In genomic region chr2:11376071-11376470, GRCh38 we compare ENCODE assay signal across 17 cellular contexts. TPM values are rescaled to one million over a fixed set of nuclear protein-coding genes. Genes with fewer than 3 reads are reported as not detected.
DNase-seq lines count a peak whose midpoint lies in the region; TF ChIP-seq lines count a peak whose summit lies in the region.
"Had no signal": no experiment of that assay in that cellular context is flagged by ENCODE, and none has a peak within 500 bp of the region (broad histone marks: within the 10 kb centered on the region; RNA-seq: fewer than 3 reads in every experiment).

No MANE protein-coding gene starts in this region.

- no peak overlapping the region for H3K27ac Mint-ChIP-seq in activated CD4-positive, alpha-beta memory T cell treated with anti-CD3 and anti-CD28 coated beads, Interleukin-2, amount 10 ng/mL, durations not matched to agents 7 days and 5 days
- H3K27ac Mint-ChIP-seq: dendritic cell treated with granulocyte-macrophage colony-stimulating factor and Interleukin-4, amounts not matched to agents 40 ng/mL and 50 ng/mL, for 4 days; naive thymus-derived CD4-positive, alpha-beta T cell; type B pancreatic cell had no signal

- H3K4me3 Mint-ChIP-seq in activated CD4-positive, alpha-beta memory T cell treated with anti-CD3 and anti-CD28 coated beads, Interleukin-2, amount 10 ng/mL, durations not matched to agents 7 days and 5 days, result no peak overlapping the region
- H3K4me3 Mint-ChIP-seq: dendritic cell treated with granulocyte-macrophage colony-stimulating factor and Interleukin-4, amounts not matched to agents 40 ng/mL and 50 ng/mL, for 4 days; naive thymus-derived CD4-positive, alpha-beta T cell; type B pancreatic cell had no signal

- H3K9me3 ChIP-seq in BLaER1 treated with 17β-estradiol and CSF1 and Interleukin-3, amounts not matched to agents 10 nM and 100 nM (replicated peaks in 1 of 11), result peaks cover 4 to 17% (median 13%) of the 10 kb centered on the region in 11 experiments; a peak in 12 of 22 replicates
- H3K9me3 ChIP-seq in mammary epithelial cell (replicated peaks; ENCODE audit: insufficient read depth, low read length) (no peaks in the 10 kb centered on the region), muscle layer of colon (ENCODE audit: low read length) (no peaks in the 10 kb centered on the region)

- H3K27me3 ChIP-seq in BLaER1 treated with 17β-estradiol and CSF1 and Interleukin-3, amounts not matched to agents 10 nM and 100 nM, result no peaks in the 10 kb centered on the region
- no peaks in the 10 kb centered on the region for H3K27me3 ChIP-seq in mammary epithelial cell (ENCODE audit: insufficient read depth, low read length)
- H3K27me3 ChIP-seq in muscle layer of colon (ENCODE audit: control insufficient read depth in 1 of 2, insufficient read depth in 2 of 2, low read length in 2 of 2), result no peaks in the 10 kb centered on the region

- H3K4me2 ChIP-seq in BLaER1 treated with 17β-estradiol and CSF1 and Interleukin-3, amounts not matched to agents 10 nM and 100 nM, result peak overlapping the region in 6 of 11 experiments; percentile 7 to 94 (median 86); a peak in 7 of 22 replicates
- no peak overlapping the region for H3K4me2 ChIP-seq in mammary epithelial cell (ENCODE audit: insufficient read depth, low read depth, low read length)

- dilution Hi-C loops in mammary epithelial cell (cut with HindIII; ENCODE audit: low sequenced_read_pairs), result no loop called here

- H2AFZ ChIP-seq in mammary epithelial cell (ENCODE audit: low read depth, low read length), result peak overlapping the region; percentile 23

- no peak for TF ChIP-seq CTCF in mammary epithelial cell (conservative IDR thresholded peaks at IDR 0.05 in 1 of 2, IDR thresholded peaks at IDR 0.05 in 1 of 2; ENCODE audit: extremely low read depth in 1 of 2, insufficient read depth in 1 of 2, low read depth in 1 of 2, low read length in 2 of 2)

- no peaks in the 10 kb centered on the region for H3K36me3 Mint-ChIP-seq in activated CD4-positive, alpha-beta memory T cell treated with anti-CD3 and anti-CD28 coated beads, Interleukin-2, amount 10 ng/mL, durations not matched to agents 7 days and 5 days (ENCODE audit: low read depth)
- H3K36me3 Mint-ChIP-seq: naive thymus-derived CD4-positive, alpha-beta T cell; type B pancreatic cell had no signal

- in situ Hi-C loops in mammary epithelial cell (cut with MboI; ENCODE audit: low sequenced_read_pairs in 2 of 2), result no loop called here

- no peaks in the 10 kb centered on the region for H3K27me3 Mint-ChIP-seq in activated CD4-positive, alpha-beta memory T cell treated with anti-CD3 and anti-CD28 coated beads, Interleukin-2, amount 10 ng/mL, durations not matched to agents 7 days and 5 days
- H3K27me3 Mint-ChIP-seq: dendritic cell treated with granulocyte-macrophage colony-stimulating factor and Interleukin-4, amounts not matched to agents 40 ng/mL and 50 ng/mL, for 4 days; type B pancreatic cell had no signal

- peaks cover under 1% of the 10 kb centered on the region for H3K4me1 Mint-ChIP-seq in activated CD4-positive, alpha-beta memory T cell treated with anti-CD3 and anti-CD28 coated beads, Interleukin-2, amount 10 ng/mL, durations not matched to agents 7 days and 5 days

- no peak for DNase-seq in mammary epithelial cell
- DNase-seq in activated CD4-positive, alpha-beta memory T cell treated with anti-CD3 and anti-CD28 coated beads, Interleukin-2, amount 10 ng/mL, durations not matched to agents 7 days and 5 days, result no peak
- no peak for DNase-seq in activated CD4-positive, alpha-beta T cell treated with anti-CD3 and anti-CD28 coated beads, Interleukin-2, amount 50 U/mL, for 1 hour
- no peak for DNase-seq in NCI-H2171 treated with DMSO at 0.1 percent for 48 hours (lab: John Stamatoyannopoulos, UW)
- no peak for DNase-seq in activated gamma-delta T cell (lab: John Stamatoyannopoulos, UW)
- DNase-seq: activated CD4-positive, CD25-positive, alpha-beta regulatory T cell treated with anti-CD3 and anti-CD28 coated beads, Interleukin-2, amount 50 U/mL, for 72 hours; activated effector memory CD4-positive, alpha-beta T cell treated with anti-CD3 and anti-CD28 coated beads, Interleukin-2, amount 50 U/mL, for 16 hours; erythroblast; kidney; naive thymus-derived CD4-positive, alpha-beta T cell; NCI-H1092; T-helper 2 cell had no signal

- peak overlapping the region in 3 of 11 experiments; percentile 1 to 69 (median 31); a peak in 2 of 22 replicates for H3K27ac ChIP-seq in BLaER1 treated with 17β-estradiol and CSF1 and Interleukin-3, amounts not matched to agents 10 nM and 100 nM
- H3K27ac ChIP-seq in mammary epithelial cell (ENCODE audit: insufficient read depth, low read depth, low read length) (no peak overlapping the region), muscle layer of colon (ENCODE audit: low read depth, low read length) (peak overlapping the region; percentile 71), temporal lobe (ENCODE audit: low read depth, low read length) (peak overlapping the region; percentile 32)

- H3K4me1 ChIP-seq in BLaER1 treated with 17β-estradiol and CSF1 and Interleukin-3, amounts not matched to agents 10 nM and 100 nM, result peaks cover 47 to 93% (median 81%) of the 10 kb centered on the region in 10 experiments
- peaks cover 44% of the 10 kb centered on the region for H3K4me1 ChIP-seq in mammary epithelial cell (ENCODE audit: insufficient read depth, low read length)
- peaks cover 44% of the 10 kb centered on the region for H3K4me1 ChIP-seq in muscle layer of colon (ENCODE audit: insufficient read depth, low read length)

- POLR2A ChIA-PET in activated CD4-positive, alpha-beta memory T cell treated with anti-CD3 and anti-CD28 coated beads, Interleukin-2, amount 10 ng/mL, durations not matched to agents 7 days and 5 days (lab: Charles Lee), result no interaction called here

- H3K9me3 Mint-ChIP-seq in activated CD4-positive, alpha-beta memory T cell treated with anti-CD3 and anti-CD28 coated beads, Interleukin-2, amount 10 ng/mL, durations not matched to agents 7 days and 5 days, result no peaks in the 10 kb centered on the region
- H3K9me3 Mint-ChIP-seq: dendritic cell treated with granulocyte-macrophage colony-stimulating factor and Interleukin-4, amounts not matched to agents 40 ng/mL and 50 ng/mL, for 4 days; naive thymus-derived CD4-positive, alpha-beta T cell; type B pancreatic cell had no signal

- CTCF ChIA-PET in mammary epithelial cell (lab: Charles Lee; ENCODE audit: low non-redundant PET), result no interaction called here
- CTCF ChIA-PET in activated CD4-positive, alpha-beta memory T cell treated with anti-CD3 and anti-CD28 coated beads, Interleukin-2, amount 10 ng/mL, durations not matched to agents 7 days and 5 days (lab: Charles Lee), result no interaction called here

- no peak overlapping the region for H3K9ac ChIP-seq in BLaER1 treated with 17β-estradiol and CSF1 and Interleukin-3, amounts not matched to agents 10 nM and 100 nM
- H3K9ac ChIP-seq in mammary epithelial cell (ENCODE audit: insufficient read depth, low read length), result no peak overlapping the region
- H3K9ac ChIP-seq in muscle layer of colon (ENCODE audit: low read length), result no peak overlapping the region

- intact Hi-C loops in mammary epithelial cell (cut with micrococcal nuclease), result no loop called here

- H3K4me3 ChIP-seq in BLaER1 treated with 17β-estradiol and CSF1 and Interleukin-3, amounts not matched to agents 10 nM and 100 nM, result no peak overlapping the region
- H3K4me3 ChIP-seq in mammary epithelial cell (replicated peaks in 1 of 3; ENCODE audit: insufficient read depth in 1 of 3, low read depth in 2 of 3, low read length in 3 of 3) (no peak overlapping the region), muscle layer of colon (ENCODE audit: low read depth in 1 of 2, low read length in 2 of 2) (no peak overlapping the region)

- no peaks in the 10 kb centered on the region for H4K20me1 ChIP-seq in BLaER1 treated with 17β-estradiol and CSF1 and Interleukin-3, amounts not matched to agents 10 nM and 100 nM
- H4K20me1 ChIP-seq in mammary epithelial cell (ENCODE audit: insufficient read depth, low read length), result no peaks in the 10 kb centered on the region

- 100% methylated on average over 6 of the region's 7 CpGs for WGBS in mammary epithelial cell (ENCODE audit: low coverage, missing lambda C conversion rate)

- no peaks in the 10 kb centered on the region for H3K36me3 ChIP-seq in BLaER1 treated with 17β-estradiol and CSF1 and Interleukin-3, amounts not matched to agents 10 nM and 100 nM
- no peaks in the 10 kb centered on the region for H3K36me3 ChIP-seq in mammary epithelial cell (ENCODE audit: insufficient read depth, low read length)
- H3K36me3 ChIP-seq in muscle layer of colon (ENCODE audit: insufficient read depth, low read length), result no peaks in the 10 kb centered on the region

- no peaks in the 10 kb centered on the region for H3K79me2 ChIP-seq in mammary epithelial cell (ENCODE audit: insufficient read depth, low read length)

- BruUV-seq in mammary epithelial cell (replicated peaks; lab: Mats Ljungman, UMichigan), result no TSS peak

RNA-seq across cellular contexts. Expression of gene ROCK2, which starts 31.6 kb away (rescaled TPM):
- total RNA-seq in mammary epithelial cell (10 to 100 TPM; 38.6 to 44.0 TPM), temporal lobe (47.5 TPM)
- polyA plus RNA-seq in mammary epithelial cell, result 5.8 TPM
- polyA minus RNA-seq in mammary epithelial cell, result 15.2 TPM
- 10 to 100 TPM; 21.3 to 22.6 TPM for total RNA-seq in activated CD4-positive, alpha-beta memory T cell treated with anti-CD3 and anti-CD28 coated beads, Interleukin-2, amount 10 ng/mL, durations not matched to agents 7 days and 5 days
